Comparison of ENCODE assay signal across 13 cellular contexts in genomic region chr1:236829085-236829484, GRCh38.
"Had no signal": no experiment of that assay in that cellular context is flagged by ENCODE, and none has a peak within 500 bp of the region (broad histone marks: within the 10 kb centered on the region; RNA-seq: fewer than 3 reads in every experiment).

No MANE protein-coding gene starts in this region.

- H3K27ac ChIP-seq: foreskin keratinocyte, hepatocyte, neutrophil had no signal

- DNase-seq: dermis blood vessel endothelial cell; erythroblast; foreskin keratinocyte; left colon; mammary epithelial cell; naive thymus-derived CD8-positive, alpha-beta T cell; posterior cingulate gyrus; right cardiac atrium; stimulated activated CD4-positive, alpha-beta T cell treated with anti-CD3 and anti-CD28 coated beads, Interleukin-2, amount 100 ng/mL, for 48 hours; stimulated activated naive CD4-positive, alpha-beta T cell treated with Interleukin-2 at 50 U/mL for 16 hours had no signal

- ATAC-seq: foreskin keratinocyte; left colon; naive thymus-derived CD8-positive, alpha-beta T cell; right cardiac atrium had no signal

- H3K4me1 ChIP-seq: foreskin keratinocyte had no signal

- H3K4me3 ChIP-seq: hepatocyte, smooth muscle cell had no signal

- H3K9me3 ChIP-seq: neutrophil had no signal

- H3K27me3 ChIP-seq: foreskin keratinocyte, hepatocyte, neutrophil had no signal
